In genomic region chr4:147378780-147379179, GRCh38 we compare ENCODE assay signal across 1 cellular context.
TF ChIP-seq lines count a peak whose summit lies in the region.

No MANE protein-coding gene starts in this region.

TF ChIP-seq in GM23338, 12 proteins besides CTCF, POLR2A, EP300 and RAD21:
- TF ChIP-seq, protein P1, sequence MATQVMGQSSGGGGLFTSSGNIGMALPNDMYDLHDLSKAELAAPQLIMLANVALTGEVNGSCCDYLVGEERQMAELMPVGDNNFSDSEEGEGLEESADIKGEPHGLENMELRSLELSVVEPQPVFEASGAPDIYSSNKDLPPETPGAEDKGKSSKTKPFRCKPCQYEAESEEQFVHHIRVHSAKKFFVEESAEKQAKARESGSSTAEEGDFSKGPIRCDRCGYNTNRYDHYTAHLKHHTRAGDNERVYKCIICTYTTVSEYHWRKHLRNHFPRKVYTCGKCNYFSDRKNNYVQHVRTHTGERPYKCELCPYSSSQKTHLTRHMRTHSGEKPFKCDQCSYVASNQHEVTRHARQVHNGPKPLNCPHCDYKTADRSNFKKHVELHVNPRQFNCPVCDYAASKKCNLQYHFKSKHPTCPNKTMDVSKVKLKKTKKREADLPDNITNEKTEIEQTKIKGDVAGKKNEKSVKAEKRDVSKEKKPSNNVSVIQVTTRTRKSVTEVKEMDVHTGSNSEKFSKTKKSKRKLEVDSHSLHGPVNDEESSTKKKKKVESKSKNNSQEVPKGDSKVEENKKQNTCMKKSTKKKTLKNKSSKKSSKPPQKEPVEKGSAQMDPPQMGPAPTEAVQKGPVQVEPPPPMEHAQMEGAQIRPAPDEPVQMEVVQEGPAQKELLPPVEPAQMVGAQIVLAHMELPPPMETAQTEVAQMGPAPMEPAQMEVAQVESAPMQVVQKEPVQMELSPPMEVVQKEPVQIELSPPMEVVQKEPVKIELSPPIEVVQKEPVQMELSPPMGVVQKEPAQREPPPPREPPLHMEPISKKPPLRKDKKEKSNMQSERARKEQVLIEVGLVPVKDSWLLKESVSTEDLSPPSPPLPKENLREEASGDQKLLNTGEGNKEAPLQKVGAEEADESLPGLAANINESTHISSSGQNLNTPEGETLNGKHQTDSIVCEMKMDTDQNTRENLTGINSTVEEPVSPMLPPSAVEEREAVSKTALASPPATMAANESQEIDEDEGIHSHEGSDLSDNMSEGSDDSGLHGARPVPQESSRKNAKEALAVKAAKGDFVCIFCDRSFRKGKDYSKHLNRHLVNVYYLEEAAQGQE (IDR thresholded peaks at IDR 0.05; ENCODE audit: unreplicated experiment) = no peak
- TF ChIP-seq EZH2phosphoT487 (IDR thresholded peaks at IDR 0.05; ENCODE audit: unreplicated experiment) = no peak
- TF ChIP-seq ZNF114 (CRISPR knock-in tag; IDR thresholded peaks at IDR 0.05) = no peak
- no peak for TF ChIP-seq ETS1 (IDR thresholded peaks at IDR 0.05)
- no peak for TF ChIP-seq POLR2AphosphoS5 (IDR thresholded peaks at IDR 0.05; ENCODE audit: low read depth)
- no peak for TF ChIP-seq CREB1 (CRISPR knock-in tag; IDR thresholded peaks at IDR 0.05; ENCODE audit: low read depth)
- TF ChIP-seq JUNB (IDR thresholded peaks at IDR 0.05; ENCODE audit: unreplicated experiment) = no peak
- no peak for TF ChIP-seq STAT1 (IDR thresholded peaks at IDR 0.05; ENCODE audit: unreplicated experiment)
- no peak for TF ChIP-seq EZH2 (IDR thresholded peaks at IDR 0.05; ENCODE audit: low read depth, unreplicated experiment)
- TF ChIP-seq NANOG (IDR thresholded peaks at IDR 0.05; ENCODE audit: borderline replicate concordance) = no peak
- TF ChIP-seq, protein P2, sequence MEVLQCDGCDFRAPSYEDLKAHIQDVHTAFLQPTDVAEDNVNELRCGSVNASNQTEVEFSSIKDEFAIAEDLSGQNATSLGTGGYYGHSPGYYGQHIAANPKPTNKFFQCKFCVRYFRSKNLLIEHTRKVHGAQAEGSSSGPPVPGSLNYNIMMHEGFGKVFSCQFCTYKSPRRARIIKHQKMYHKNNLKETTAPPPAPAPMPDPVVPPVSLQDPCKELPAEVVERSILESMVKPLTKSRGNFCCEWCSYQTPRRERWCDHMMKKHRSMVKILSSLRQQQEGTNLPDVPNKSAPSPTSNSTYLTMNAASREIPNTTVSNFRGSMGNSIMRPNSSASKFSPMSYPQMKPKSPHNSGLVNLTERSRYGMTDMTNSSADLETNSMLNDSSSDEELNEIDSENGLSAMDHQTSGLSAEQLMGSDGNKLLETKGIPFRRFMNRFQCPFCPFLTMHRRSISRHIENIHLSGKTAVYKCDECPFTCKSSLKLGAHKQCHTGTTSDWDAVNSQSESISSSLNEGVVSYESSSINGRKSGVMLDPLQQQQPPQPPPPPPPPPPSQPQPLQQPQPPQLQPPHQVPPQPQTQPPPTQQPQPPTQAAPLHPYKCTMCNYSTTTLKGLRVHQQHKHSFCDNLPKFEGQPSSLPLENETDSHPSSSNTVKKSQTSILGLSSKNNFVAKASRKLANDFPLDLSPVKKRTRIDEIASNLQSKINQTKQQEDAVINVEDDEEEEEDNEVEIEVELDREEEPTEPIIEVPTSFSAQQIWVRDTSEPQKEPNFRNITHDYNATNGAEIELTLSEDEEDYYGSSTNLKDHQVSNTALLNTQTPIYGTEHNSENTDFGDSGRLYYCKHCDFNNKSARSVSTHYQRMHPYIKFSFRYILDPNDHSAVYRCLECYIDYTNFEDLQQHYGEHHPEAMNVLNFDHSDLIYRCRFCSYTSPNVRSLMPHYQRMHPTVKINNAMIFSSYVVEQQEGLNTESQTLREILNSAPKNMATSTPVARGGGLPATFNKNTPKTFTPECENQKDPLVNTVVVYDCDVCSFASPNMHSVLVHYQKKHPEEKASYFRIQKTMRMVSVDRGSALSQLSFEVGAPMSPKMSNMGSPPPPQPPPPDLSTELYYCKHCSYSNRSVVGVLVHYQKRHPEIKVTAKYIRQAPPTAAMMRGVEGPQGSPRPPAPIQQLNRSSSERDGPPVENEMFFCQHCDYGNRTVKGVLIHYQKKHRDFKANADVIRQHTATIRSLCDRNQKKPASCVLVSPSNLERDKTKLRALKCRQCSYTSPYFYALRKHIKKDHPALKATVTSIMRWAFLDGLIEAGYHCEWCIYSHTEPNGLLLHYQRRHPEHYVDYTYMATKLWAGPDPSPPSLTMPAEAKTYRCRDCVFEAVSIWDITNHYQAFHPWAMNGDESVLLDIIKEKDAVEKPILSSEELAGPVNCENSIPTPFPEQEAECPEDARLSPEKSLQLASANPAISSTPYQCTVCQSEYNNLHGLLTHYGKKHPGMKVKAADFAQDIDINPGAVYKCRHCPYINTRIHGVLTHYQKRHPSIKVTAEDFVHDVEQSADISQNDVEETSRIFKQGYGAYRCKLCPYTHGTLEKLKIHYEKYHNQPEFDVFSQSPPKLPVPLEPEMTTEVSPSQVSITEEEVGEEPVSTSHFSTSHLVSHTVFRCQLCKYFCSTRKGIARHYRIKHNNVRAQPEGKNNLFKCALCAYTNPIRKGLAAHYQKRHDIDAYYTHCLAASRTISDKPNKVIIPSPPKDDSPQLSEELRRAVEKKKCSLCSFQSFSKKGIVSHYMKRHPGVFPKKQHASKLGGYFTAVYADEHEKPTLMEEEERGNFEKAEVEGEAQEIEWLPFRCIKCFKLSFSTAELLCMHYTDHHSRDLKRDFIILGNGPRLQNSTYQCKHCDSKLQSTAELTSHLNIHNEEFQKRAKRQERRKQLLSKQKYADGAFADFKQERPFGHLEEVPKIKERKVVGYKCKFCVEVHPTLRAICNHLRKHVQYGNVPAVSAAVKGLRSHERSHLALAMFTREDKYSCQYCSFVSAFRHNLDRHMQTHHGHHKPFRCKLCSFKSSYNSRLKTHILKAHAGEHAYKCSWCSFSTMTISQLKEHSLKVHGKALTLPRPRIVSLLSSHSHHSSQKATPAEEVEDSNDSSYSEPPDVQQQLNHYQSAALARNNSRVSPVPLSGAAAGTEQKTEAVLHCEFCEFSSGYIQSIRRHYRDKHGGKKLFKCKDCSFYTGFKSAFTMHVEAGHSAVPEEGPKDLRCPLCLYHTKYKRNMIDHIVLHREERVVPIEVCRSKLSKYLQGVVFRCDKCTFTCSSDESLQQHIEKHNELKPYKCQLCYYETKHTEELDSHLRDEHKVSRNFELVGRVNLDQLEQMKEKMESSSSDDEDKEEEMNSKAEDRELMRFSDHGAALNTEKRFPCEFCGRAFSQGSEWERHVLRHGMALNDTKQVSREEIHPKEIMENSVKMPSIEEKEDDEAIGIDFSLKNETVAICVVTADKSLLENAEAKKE (CRISPR knock-in tag; IDR thresholded peaks at IDR 0.05) = no peak
- no peak for TF ChIP-seq ZNF331 (CRISPR knock-in tag; IDR thresholded peaks at IDR 0.05; ENCODE audit: low read depth)
